Comparison of ENCODE assay signal across 8 cellular contexts in the genomic region with DNA sequence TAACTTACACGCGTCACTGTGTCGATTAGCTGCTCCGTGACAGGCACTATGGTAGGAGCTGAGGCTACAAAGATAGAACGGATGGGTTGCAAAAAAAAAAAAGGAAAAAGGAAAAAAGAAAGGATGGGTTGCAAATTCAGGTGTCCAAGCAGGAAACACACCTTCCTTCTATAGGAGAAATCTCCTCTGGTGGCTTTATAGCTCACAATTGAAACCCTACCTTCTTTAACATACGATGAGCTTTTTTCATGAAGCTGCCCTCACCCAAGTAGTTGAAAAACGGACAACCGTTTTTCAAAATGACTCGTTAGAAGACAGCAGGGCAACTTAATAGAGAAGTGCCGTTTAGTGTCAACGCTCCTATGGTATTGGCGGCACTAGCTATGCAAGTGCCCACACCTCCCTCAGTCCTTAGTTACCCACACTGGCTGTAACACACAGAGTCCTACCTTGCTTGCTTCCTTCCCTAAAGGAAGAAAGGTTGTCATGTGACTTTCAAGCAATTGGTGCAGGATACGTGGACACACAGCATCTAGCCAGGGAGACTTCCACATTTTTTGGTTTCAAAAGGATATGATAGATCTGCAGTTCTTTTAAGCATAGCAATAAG. TPM values are rescaled to one million over a fixed set of nuclear protein-coding genes. Genes with fewer than 3 reads are reported as not detected.
A peak's percentile ranks its signal among the peaks of the same experiment; 100 is the strongest.
DNase-seq lines count a peak whose midpoint lies in the region; ATAC-seq lines count a peak whose summit lies in the region.

No MANE protein-coding gene starts in this region.

- H2AFZ ChIP-seq in GM23248 (peak overlapping the region; percentile 86), neuron (ENCODE audit: low read depth, low read length) (peak overlapping the region; percentile 64)

- in situ Hi-C loops in GM23248 (cut with MboI) = no loop called here

- peak overlapping the region; percentile 99 for H3K27ac ChIP-seq in GM23248

- no peaks in the 10 kb centered on the region for H3K27me3 Mint-ChIP-seq in activated T-cell treated with anti-CD3 and anti-CD28 coated beads, Interleukin-2, amount 50 U/mL, for 4 hours (ENCODE audit: low read depth)

- H3K9me2 ChIP-seq in GM23248 (ENCODE audit: insufficient read depth) = no peaks in the 10 kb centered on the region

- peaks cover 62% of the 10 kb centered on the region for H3K79me2 ChIP-seq in GM23248 (ENCODE audit: insufficient read depth)

- no peaks in the 10 kb centered on the region for H3K9me3 ChIP-seq in GM23248 (ENCODE audit: low read depth)
- H3K9me3 ChIP-seq in neuron (ENCODE audit: low read length) = no peaks in the 10 kb centered on the region

- H3K36me3 ChIP-seq in GM23248 (ENCODE audit: low read depth) (no peaks in the 10 kb centered on the region), neuron (ENCODE audit: insufficient read depth, low read length) (peaks cover 4% of the 10 kb centered on the region)

- H3K9ac ChIP-seq in GM23248 = peak overlapping the region; percentile 100

- H3K4me1 Mint-ChIP-seq in activated T-cell treated with anti-CD3 and anti-CD28 coated beads, Interleukin-2, amount 50 U/mL, for 4 hours (ENCODE audit: low read depth) = peaks cover 40% of the 10 kb centered on the region

- no peaks in the 10 kb centered on the region for H4K20me1 ChIP-seq in GM23248 (ENCODE audit: insufficient read depth)

- H3F3A ChIP-seq in GM23248 (ENCODE audit: insufficient read depth) = peaks cover 20% of the 10 kb centered on the region

- H3K4me3 ChIP-seq in GM23248 (peak overlapping the region; percentile 93), neuron (ENCODE audit: low read length) (peak overlapping the region; percentile 63)

- peaks cover 7% of the 10 kb centered on the region for H3K36me3 Mint-ChIP-seq in activated T-cell treated with anti-CD3 and anti-CD28 coated beads, Interleukin-2, amount 50 U/mL, for 4 hours (ENCODE audit: insufficient read depth)

- peaks cover 29% of the 10 kb centered on the region for H3K4me1 ChIP-seq in GM23248 (ENCODE audit: insufficient read depth)
- peaks cover 16% of the 10 kb centered on the region for H3K4me1 ChIP-seq in neuron (ENCODE audit: insufficient read depth, low read length)

- peak; percentile 35 for DNase-seq in DMS153 (lab: John Stamatoyannopoulos, UW)
- DNase-seq in DMS153 treated with DMSO at 0.1 percent for 48 hours (lab: John Stamatoyannopoulos, UW; ENCODE audit: unreplicated experiment) = no peak
- DNase-seq in GM23248 = peak; percentile 60
- peak; percentile 20 to 72 for DNase-seq in NCI-H187 (lab: John Stamatoyannopoulos, UW)
- DNase-seq in activated T-cell treated with anti-CD3 and anti-CD28 coated beads, Interleukin-2, amount 50 U/mL, for 4 hours = no peak
- DNase-seq in foreskin melanocyte = peak; percentile 17
- DNase-seq in activated gamma-delta T cell (lab: John Stamatoyannopoulos, UW) = no peak

- H3K27me3 ChIP-seq in GM23248 (replicated peaks; ENCODE audit: insufficient read depth) = no peaks in the 10 kb centered on the region
- H3K27me3 ChIP-seq in neuron (ENCODE audit: insufficient read depth, low read length) = no peaks in the 10 kb centered on the region

- no peaks in the 10 kb centered on the region for H3K9me3 Mint-ChIP-seq in activated T-cell treated with anti-CD3 and anti-CD28 coated beads, Interleukin-2, amount 50 U/mL, for 4 hours

- H3K4me2 ChIP-seq in GM23248 (ENCODE audit: unreplicated experiment) = peak overlapping the region; percentile 96

- 1 to 2% methylated on average over 13 of the region's 13 CpGs for WGBS in GM23248 (ENCODE audit: low coverage in 1 of 2, low lambda C conversion rate in 2 of 2, missing lambda C conversion rate in 2 of 2), 2 experiments

- peak overlapping the region; percentile 97 for H3K4me3 Mint-ChIP-seq in activated T-cell treated with anti-CD3 and anti-CD28 coated beads, Interleukin-2, amount 50 U/mL, for 4 hours

- no peak for ATAC-seq in activated T-cell treated with anti-CD3 and anti-CD28 coated beads, Interleukin-2, amount 50 U/mL, for 4 hours

RNA-seq across cellular contexts. Expression of a gene that starts 0.7 kb away (rescaled TPM):
- total RNA-seq in GM23248 (2014; rRNA removed; shearing (Covaris generic)) = 24.1 and 27.4 TPM in 2 replicates
- 65.4 and 69.5 TPM in 2 replicates for polyA plus RNA-seq in GM23248 (2016; fragmentation: Nextera tagmentation; extraction: Ambion mirVana)
- total RNA-seq in activated T-cell treated with anti-CD3 and anti-CD28 coated beads, Interleukin-2, amount 50 U/mL, for 4 hours = 10 to 100 TPM; 38.5 to 40.3 (median 38.9) TPM

Comparison
In these comparisons a context has a peak if more than half of its experiments do, and no peak if none do; other contexts are left out.
1. DNase-seq: peak in DMS153 (single experiment), GM23248 (single experiment), NCI-H187 (2 of 2) and foreskin melanocyte (single experiment); none in DMS153 treated with DMSO at 0.1 percent for 48 hours (single experiment), activated T-cell treated with anti-CD3 and anti-CD28 coated beads, Interleukin-2, amount 50 U/mL, for 4 hours (single experiment) and activated gamma-delta T cell (single experiment).